ENCODE assay signal across 9 cellular contexts in genomic region chr7:1193593-1194424, GRCh38. TPM values are rescaled to one million over a fixed set of nuclear protein-coding genes. Genes with fewer than 3 reads are reported as not detected.
DNase-seq lines count a peak whose midpoint lies in the region; ATAC-seq, FAIRE-seq and TF ChIP-seq lines count a peak whose summit lies in the region.
"Had no signal": no experiment of that assay in that cellular context is flagged by ENCODE, and none has a peak within 500 bp of the region (broad histone marks: within the 10 kb centered on the region; RNA-seq: fewer than 3 reads in every experiment).

No MANE protein-coding gene starts in this region.

- H3K4me3 Mint-ChIP-seq in natural killer cell treated with Interleukin-12 subunit alpha and Interleukin-12 subunit beta and Interleukin-15 and Interleukin-18, amount 100 ng/mL, for 72 hours = no peak overlapping the region

- no peak overlapping the region for H3K4me2 ChIP-seq in endothelial cell of umbilical vein (ENCODE audit: insufficient read depth, low read length)

- BruUV-seq in endothelial cell of umbilical vein (replicated peaks; lab: Mats Ljungman, UMichigan) = no TSS peak

- H3K9me3 ChIP-seq in endothelial cell of umbilical vein (replicated peaks; ENCODE audit: control insufficient read depth, insufficient read depth, low read length) = no peaks in the 10 kb centered on the region
- H3K9me3 ChIP-seq: SJSA1 had no signal

- peak; percentile 81 for TF ChIP-seq CTCF in LNCAP (IDR thresholded peaks at IDR 0.05)
- peak; percentile 38 for TF ChIP-seq CTCF in WI38 (IDR thresholded peaks at IDR 0.05; ENCODE audit: low read depth, low read length)
- peak; percentile 62 to 82 for TF ChIP-seq CTCF in endothelial cell of umbilical vein (IDR thresholded peaks at IDR 0.05; ENCODE audit: extremely low read depth in 1 of 2, insufficient read depth in 1 of 2, low read depth in 1 of 2, low read length in 2 of 2)

- peak; percentile 74 for FAIRE-seq in endothelial cell of umbilical vein (lab: Jason Lieb, UNC)

- peaks cover 9% of the 10 kb centered on the region for H3K36me3 Mint-ChIP-seq in natural killer cell treated with Interleukin-12 subunit alpha and Interleukin-12 subunit beta and Interleukin-15 and Interleukin-18, amount 100 ng/mL, for 72 hours

- peak overlapping the region; percentile 34 for H2AFZ ChIP-seq in endothelial cell of umbilical vein (ENCODE audit: low read depth, low read length)

- DNase-seq in DMS153 treated with DMSO at 0.1 percent for 48 hours (lab: John Stamatoyannopoulos, UW; ENCODE audit: unreplicated experiment) (peak; percentile 85), endothelial cell of umbilical vein (ENCODE audit: low read depth, low spot score) (peak; percentile 58), SKM-1 (lab: John Stamatoyannopoulos, UW; ENCODE audit: unreplicated experiment) (no peak), SK-N-DZ (ENCODE audit: low spot score) (no peak)
- no peak for DNase-seq in natural killer cell treated with Interleukin-12 subunit alpha and Interleukin-12 subunit beta and Interleukin-15 and Interleukin-18, amount 100 ng/mL, for 72 hours (ENCODE audit: low spot score)

- H3K27me3 Mint-ChIP-seq in natural killer cell treated with Interleukin-12 subunit alpha and Interleukin-12 subunit beta and Interleukin-15 and Interleukin-18, amount 100 ng/mL, for 72 hours = peaks cover 14 to 18% of the 10 kb centered on the region in 2 donors

- peak; percentile 57 to 68 for ATAC-seq in natural killer cell treated with Interleukin-12 subunit alpha and Interleukin-12 subunit beta and Interleukin-15 and Interleukin-18, amount 100 ng/mL, for 72 hours
- ATAC-seq in HG03159 (IDR thresholded peaks at IDR 0.05; ENCODE audit: unreplicated experiment) = no peak

- H3K9me3 Mint-ChIP-seq in natural killer cell treated with Interleukin-12 subunit alpha and Interleukin-12 subunit beta and Interleukin-15 and Interleukin-18, amount 100 ng/mL, for 72 hours = no peaks in the 10 kb centered on the region

- no peaks in the 10 kb centered on the region for H4K20me1 ChIP-seq in endothelial cell of umbilical vein (replicated peaks; ENCODE audit: control insufficient read depth, extremely low read depth, insufficient read depth, low read length)

- no peak overlapping the region for H3K27ac ChIP-seq in endothelial cell of umbilical vein (ENCODE audit: insufficient read depth, low read depth, low read length)
- H3K27ac ChIP-seq: SJSA1 had no signal

- H3K36me3 ChIP-seq in endothelial cell of umbilical vein (ENCODE audit: control insufficient read depth in 2 of 2, extremely low read depth in 1 of 2, insufficient read depth in 2 of 2, low read length in 2 of 2) = no peaks in the 10 kb centered on the region
- H3K36me3 ChIP-seq: SJSA1 had no signal

- H3K4me1 ChIP-seq in endothelial cell of umbilical vein (ENCODE audit: control insufficient read depth, extremely low read depth, insufficient read depth, low read length) = peaks cover 13% of the 10 kb centered on the region

- no peak overlapping the region for H3K9ac ChIP-seq in endothelial cell of umbilical vein (replicated peaks; ENCODE audit: extremely low read depth, insufficient read depth, low read length)

- CTCF ChIA-PET in endothelial cell of umbilical vein (lab: Charles Lee) = interaction anchor here (0.6 to 4.9 kb wide), 18 partner anchors 11 to 281 kb away, joined by 3 to 39 read pairs (median 4); no protein-coding TSS in a partner anchor

- no peaks in the 10 kb centered on the region for H3K79me2 ChIP-seq in endothelial cell of umbilical vein (ENCODE audit: control insufficient read depth, insufficient read depth, low read length)

- H3K27ac Mint-ChIP-seq in natural killer cell treated with Interleukin-12 subunit alpha and Interleukin-12 subunit beta and Interleukin-15 and Interleukin-18, amount 100 ng/mL, for 72 hours = no peak overlapping the region

- POLR2A ChIA-PET in endothelial cell of umbilical vein (lab: Charles Lee) = no interaction called here

- dilution Hi-C loops in endothelial cell of umbilical vein (cut with MboI; ENCODE audit: extremely low pct_ligation_motif_present, low sequenced_read_pairs) = no loop called here

- no peak for TF ChIP-seq POLR2A in endothelial cell of umbilical vein (IDR thresholded peaks at IDR 0.05; ENCODE audit: low read depth, low read length)

- intact Hi-C loops in endothelial cell of umbilical vein (cut with micrococcal nuclease) = loop anchor here (1.0 to 2.0 kb wide), 2 partner anchors 218 to 239 kb away; no protein-coding TSS in a partner anchor

- H3K9me1 ChIP-seq in endothelial cell of umbilical vein (replicated peaks; ENCODE audit: control insufficient read depth, extremely low read depth, insufficient read depth, low read length) = no peaks in the 10 kb centered on the region

- H3K4me3 ChIP-seq in WI38 (ENCODE audit: low read depth, low read length) = no peak overlapping the region
- H3K4me3 ChIP-seq in endothelial cell of umbilical vein (replicated peaks in 1 of 3; ENCODE audit: insufficient read depth in 1 of 3, low read depth in 1 of 3, low read length in 3 of 3) = no peak overlapping the region
- H3K4me3 ChIP-seq: SJSA1 had no signal

- H3K27me3 ChIP-seq in endothelial cell of umbilical vein (ENCODE audit: control insufficient read depth in 2 of 2, insufficient read depth in 2 of 2, low read length in 2 of 2) = no peaks in the 10 kb centered on the region

- peaks cover 8 to 10% of the 10 kb centered on the region in 2 donors for H3K4me1 Mint-ChIP-seq in natural killer cell treated with Interleukin-12 subunit alpha and Interleukin-12 subunit beta and Interleukin-15 and Interleukin-18, amount 100 ng/mL, for 72 hours (ENCODE audit: low read depth in 2 of 2)

TF ChIP-seq in endothelial cell of umbilical vein, 7 proteins besides CTCF, POLR2A, EP300 and RAD21:
- no peak for TF ChIP-seq POLR2AphosphoS5 (IDR thresholded peaks at IDR 0.05; ENCODE audit: insufficient read depth, low read depth, low read length)
- TF ChIP-seq MYC (IDR thresholded peaks at IDR 0.05; ENCODE audit: low read depth, low read length) = no peak
- TF ChIP-seq JUN (IDR thresholded peaks at IDR 0.05; ENCODE audit: borderline replicate concordance, insufficient read depth, insufficient read length, low read depth) = no peak
- no peak for TF ChIP-seq EZH2 (IDR thresholded peaks at IDR 0.05; ENCODE audit: borderline replicate concordance, low read depth, low read length, severe bottlenecking)
- TF ChIP-seq, protein P1, sequence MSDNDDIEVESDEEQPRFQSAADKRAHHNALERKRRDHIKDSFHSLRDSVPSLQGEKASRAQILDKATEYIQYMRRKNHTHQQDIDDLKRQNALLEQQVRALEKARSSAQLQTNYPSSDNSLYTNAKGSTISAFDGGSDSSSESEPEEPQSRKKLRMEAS (IDR thresholded peaks at IDR 0.05; ENCODE audit: insufficient read depth, insufficient read length) = no peak
- no peak for TF ChIP-seq FOS (IDR thresholded peaks at IDR 0.05; ENCODE audit: borderline replicate concordance, insufficient read depth, low read length)
- TF ChIP-seq GATA2 (IDR thresholded peaks at IDR 0.05; ENCODE audit: insufficient read depth, insufficient read length, low read depth, low read length) = no peak

RNA-seq across cellular contexts. Expression of gene ZFAND2A, which starts 33.8 kb away (rescaled TPM):
- total RNA-seq in endothelial cell of umbilical vein = 20.6 and 31.8 TPM in 2 replicates
- 37.6 and 40.6 TPM in 2 replicates for polyA plus RNA-seq in endothelial cell of umbilical vein
- polyA plus RNA-seq in endothelial cell of umbilical vein (2011; cell fraction: cytosol; rRNA removed) = 50.2 and 51.2 TPM in 2 replicates
- 53.1 and 54.8 TPM in 2 replicates for polyA plus RNA-seq in endothelial cell of umbilical vein (2011; cell fraction: nucleus; rRNA removed)
- 39.6 and 42.2 TPM in 2 replicates for polyA plus RNA-seq in endothelial cell of umbilical vein (2012)
- 19.3 and 19.8 TPM in 2 replicates for polyA minus RNA-seq in endothelial cell of umbilical vein
- 12.5 TPM for polyA minus RNA-seq in endothelial cell of umbilical vein (2011; cell fraction: cytosol; rRNA and poly(A)+ RNA removed)
- polyA minus RNA-seq in endothelial cell of umbilical vein (2011; cell fraction: nucleus; rRNA and poly(A)+ RNA removed) = 19.7 and 23.8 TPM in 2 replicates
- total RNA-seq in natural killer cell treated with Interleukin-12 subunit alpha and Interleukin-12 subunit beta and Interleukin-15 and Interleukin-18, amount 100 ng/mL, for 72 hours = 10 to 100 TPM; 34.7 to 41.2 TPM
- polyA plus RNA-seq in SK-N-DZ (2014; cell fraction: cytosol; rRNA removed) = 19.3 and 25.0 TPM in 2 replicates
- polyA plus RNA-seq in SK-N-DZ (2014; cell fraction: nucleus; rRNA removed) = 16.4 and 26.1 TPM in 2 replicates

RNA-seq across cellular contexts. Expression of gene UNCX, which starts 38.9 kb away (rescaled TPM):
- total RNA-seq in endothelial cell of umbilical vein = not detected in 2 replicates
- polyA plus RNA-seq in endothelial cell of umbilical vein = not detected in 2 replicates
- not detected in 2 replicates for polyA plus RNA-seq in endothelial cell of umbilical vein (2011; cell fraction: cytosol; rRNA removed)
- not detected in 2 replicates for polyA plus RNA-seq in endothelial cell of umbilical vein (2011; cell fraction: nucleus; rRNA removed)
- not detected in 2 replicates for polyA plus RNA-seq in endothelial cell of umbilical vein (2012)
- polyA minus RNA-seq in endothelial cell of umbilical vein = not detected in 2 replicates
- not detected for polyA minus RNA-seq in endothelial cell of umbilical vein (2011; cell fraction: cytosol; rRNA and poly(A)+ RNA removed)
- not detected in 2 replicates for polyA minus RNA-seq in endothelial cell of umbilical vein (2011; cell fraction: nucleus; rRNA and poly(A)+ RNA removed)
- not detected for total RNA-seq in natural killer cell treated with Interleukin-12 subunit alpha and Interleukin-12 subunit beta and Interleukin-15 and Interleukin-18, amount 100 ng/mL, for 72 hours
- 0.63 TPM in 1 of 2 replicates, not detected in the other for polyA plus RNA-seq in SK-N-DZ (2014; cell fraction: cytosol; rRNA removed)
- polyA plus RNA-seq in SK-N-DZ (2014; cell fraction: nucleus; rRNA removed) = 1.1 and 1.2 TPM in 2 replicates
- total RNA-seq: SJSA1 had no signal

Comparison
In these comparisons a context has a peak if more than half of its experiments do, and no peak if none do; other contexts are left out.
1. DNase-seq: peak in DMS153 treated with DMSO at 0.1 percent for 48 hours (single experiment) and endothelial cell of umbilical vein (single experiment); none in natural killer cell treated with Interleukin-12 subunit alpha and Interleukin-12 subunit beta and Interleukin-15 and Interleukin-18, amount 100 ng/mL, for 72 hours (single experiment), SKM-1 (single experiment) and SK-N-DZ (single experiment).
2. Peak in every context shown above with its lines, with median percentiles within 50 percentile points of each other: CTCF ChIP-seq.